Comparison of ENCODE assay signal across 15 cellular contexts in genomic region chr15:22851513-22851912, GRCh38. TPM values are rescaled to one million over a fixed set of nuclear protein-coding genes. Genes with fewer than 3 reads are reported as not detected.
DNase-seq lines count a peak whose midpoint lies in the region; TF ChIP-seq lines count a peak whose summit lies in the region.
"Had no signal": no experiment of that assay in that cellular context is flagged by ENCODE, and none has a peak within 500 bp of the region (broad histone marks: within the 10 kb centered on the region; RNA-seq: fewer than 3 reads in every experiment).

No MANE protein-coding gene starts in this region.

- H3K4me1 Mint-ChIP-seq in activated CD4-positive, alpha-beta memory T cell treated with anti-CD3 and anti-CD28 coated beads, Interleukin-2, amount 10 ng/mL, durations not matched to agents 7 days and 5 days: peaks cover 22% of the 10 kb centered on the region
- peaks cover 37% of the 10 kb centered on the region for H3K4me1 Mint-ChIP-seq in stimulated activated naive CD8-positive, alpha-beta T cell treated with anti-CD3 and anti-CD28 coated beads, Interleukin-15, Interleukin-2, amounts not matched to agents 100 ng/mL and 50 ng/mL, for 24 hours (ENCODE audit: low read depth)

- no peak overlapping the region for H3K4me3 Mint-ChIP-seq in activated CD4-positive, alpha-beta memory T cell treated with anti-CD3 and anti-CD28 coated beads, Interleukin-2, amount 10 ng/mL, durations not matched to agents 7 days and 5 days
- H3K4me3 Mint-ChIP-seq in stimulated activated naive CD8-positive, alpha-beta T cell treated with anti-CD3 and anti-CD28 coated beads, Interleukin-15, Interleukin-2, amounts not matched to agents 100 ng/mL and 50 ng/mL, for 24 hours: no peak overlapping the region
- H3K4me3 Mint-ChIP-seq: CD8-positive, alpha-beta memory T cell had no signal

- no peaks in the 10 kb centered on the region for H3K27me3 ChIP-seq in spleen (replicated peaks in 1 of 7)
- H3K27me3 ChIP-seq: BLaER1 had no signal

- CTCF ChIA-PET in activated CD4-positive, alpha-beta memory T cell treated with anti-CD3 and anti-CD28 coated beads, Interleukin-2, amount 10 ng/mL, durations not matched to agents 7 days and 5 days (lab: Charles Lee): interaction anchor here (1.6 kb wide), 1 partner anchor 15 kb away, joined by 5 read pairs; no protein-coding TSS in a partner anchor

- no peaks in the 10 kb centered on the region for H3K9me3 Mint-ChIP-seq in activated CD4-positive, alpha-beta memory T cell treated with anti-CD3 and anti-CD28 coated beads, Interleukin-2, amount 10 ng/mL, durations not matched to agents 7 days and 5 days
- H3K9me3 Mint-ChIP-seq in stimulated activated naive CD8-positive, alpha-beta T cell treated with anti-CD3 and anti-CD28 coated beads, Interleukin-15, Interleukin-2, amounts not matched to agents 100 ng/mL and 50 ng/mL, for 24 hours: no peaks in the 10 kb centered on the region
- H3K9me3 Mint-ChIP-seq: CD8-positive, alpha-beta memory T cell had no signal

- H3K4me1 ChIP-seq in spleen: peaks cover 0 to 35% (median 7%) of the 10 kb centered on the region in 6 donors
- H3K4me1 ChIP-seq: BLaER1, Caco-2, HAP-1 had no signal

- peak; percentile 26 for DNase-seq in activated CD4-positive, alpha-beta T cell treated with anti-CD3 and anti-CD28 coated beads for 48 hours
- DNase-seq in activated CD4-positive, alpha-beta T cell treated with anti-CD3 and anti-CD28 coated beads, Interleukin-2, amount 50 U/mL, for 48 hours: no peak
- DNase-seq in stimulated activated CD4-positive, alpha-beta T cell treated with anti-CD3 and anti-CD28 coated beads, Interleukin-1b, Interleukin-23, amount 100 ng/mL, for 48 hours: peak; percentile 22
- no peak for DNase-seq in stimulated activated CD4-positive, alpha-beta T cell treated with anti-CD3 and anti-CD28 coated beads, Interleukin-4, amount 100 ng/mL, for 4 hours
- DNase-seq in activated CD4-positive, alpha-beta memory T cell treated with anti-CD3 and anti-CD28 coated beads, Interleukin-2, amount 10 ng/mL, durations not matched to agents 7 days and 5 days: no peak
- DNase-seq in DMS 273 (lab: John Stamatoyannopoulos, UW; ENCODE audit: unreplicated experiment) (no peak), spleen (no peak)
- DNase-seq: 8988T; AML-193; Caco-2; CD8-positive, alpha-beta memory T cell; DMS 273 treated with DMSO at 0.1 percent for 48 hours had no signal

- peaks cover 5 to 100% (median 83%) of the 10 kb centered on the region in 6 donors for H3K36me3 ChIP-seq in spleen

- WGBS in spleen, 5 donors: 85 to 91% (median 88%) methylated on average over 4 of the region's 4 CpGs

- TF ChIP-seq POLR2A in spleen (IDR thresholded peaks at IDR 0.05): no peak

- POLR2A ChIA-PET in activated CD4-positive, alpha-beta memory T cell treated with anti-CD3 and anti-CD28 coated beads, Interleukin-2, amount 10 ng/mL, durations not matched to agents 7 days and 5 days (lab: Charles Lee): interaction anchor here (1.0 kb wide), 1 partner anchor 11 kb away, joined by 3 read pairs; no protein-coding TSS in a partner anchor

- peak overlapping the region; percentile 2 for H3K27ac Mint-ChIP-seq in activated CD4-positive, alpha-beta memory T cell treated with anti-CD3 and anti-CD28 coated beads, Interleukin-2, amount 10 ng/mL, durations not matched to agents 7 days and 5 days
- peak overlapping the region; percentile 68 for H3K27ac Mint-ChIP-seq in stimulated activated naive CD8-positive, alpha-beta T cell treated with anti-CD3 and anti-CD28 coated beads, Interleukin-15, Interleukin-2, amounts not matched to agents 100 ng/mL and 50 ng/mL, for 24 hours

- intact Hi-C loops in spleen (cut with DNase I; ENCODE audit: low total_unique reads): no loop called here

- peaks cover 40% of the 10 kb centered on the region for H3K36me3 Mint-ChIP-seq in activated CD4-positive, alpha-beta memory T cell treated with anti-CD3 and anti-CD28 coated beads, Interleukin-2, amount 10 ng/mL, durations not matched to agents 7 days and 5 days (ENCODE audit: low read depth)
- H3K36me3 Mint-ChIP-seq in stimulated activated naive CD8-positive, alpha-beta T cell treated with anti-CD3 and anti-CD28 coated beads, Interleukin-15, Interleukin-2, amounts not matched to agents 100 ng/mL and 50 ng/mL, for 24 hours (ENCODE audit: low read depth): peaks cover 63% of the 10 kb centered on the region

- no peaks in the 10 kb centered on the region for H3K9me3 ChIP-seq in spleen
- H3K9me3 ChIP-seq: BLaER1, Caco-2, HAP-1 had no signal

- no peaks in the 10 kb centered on the region for H3K27me3 Mint-ChIP-seq in activated CD4-positive, alpha-beta memory T cell treated with anti-CD3 and anti-CD28 coated beads, Interleukin-2, amount 10 ng/mL, durations not matched to agents 7 days and 5 days
- H3K27me3 Mint-ChIP-seq in stimulated activated naive CD8-positive, alpha-beta T cell treated with anti-CD3 and anti-CD28 coated beads, Interleukin-15, Interleukin-2, amounts not matched to agents 100 ng/mL and 50 ng/mL, for 24 hours: no peaks in the 10 kb centered on the region
- H3K27me3 Mint-ChIP-seq: CD8-positive, alpha-beta memory T cell had no signal

- no peak overlapping the region for H3K27ac ChIP-seq in spleen
- H3K27ac ChIP-seq: BLaER1 had no signal

- no peak for TF ChIP-seq CTCF in spleen (IDR thresholded peaks at IDR 0.05 in 8 of 11, conservative IDR thresholded peaks at IDR 0.05 in 3 of 11)

- H3K4me3 ChIP-seq in spleen: no peak overlapping the region
- H3K4me3 ChIP-seq: BLaER1, HAP-1 had no signal

RNA-seq across cellular contexts. Expression of gene NIPA2, which starts 13.0 kb away (rescaled TPM):
- 10 to 100 TPM; 47.1 to 49.9 TPM for total RNA-seq in activated CD4-positive, alpha-beta memory T cell treated with anti-CD3 and anti-CD28 coated beads, Interleukin-2, amount 10 ng/mL, durations not matched to agents 7 days and 5 days
- total RNA-seq in spleen: 10 to 100 TPM; 46.1 to 91.4 (median 61.0) TPM
- polyA plus RNA-seq in spleen: 10 to 100 TPM; 18.4 to 23.1 (median 20.2) TPM

Comparison
In these comparisons a context has a peak if more than half of its experiments do, and no peak if none do; other contexts are left out.
1. DNase-seq: peak in activated CD4-positive, alpha-beta T cell treated with anti-CD3 and anti-CD28 coated beads for 48 hours (single experiment) and stimulated activated CD4-positive, alpha-beta T cell treated with anti-CD3 and anti-CD28 coated beads, Interleukin-1b, Interleukin-23, amount 100 ng/mL, for 48 hours (single experiment); none in activated CD4-positive, alpha-beta T cell treated with anti-CD3 and anti-CD28 coated beads, Interleukin-2, amount 50 U/mL, for 48 hours (0 of 2), stimulated activated CD4-positive, alpha-beta T cell treated with anti-CD3 and anti-CD28 coated beads, Interleukin-4, amount 100 ng/mL, for 4 hours (0 of 2), activated CD4-positive, alpha-beta memory T cell treated with anti-CD3 and anti-CD28 coated beads, Interleukin-2, amount 10 ng/mL, durations not matched to agents 7 days and 5 days (single experiment), DMS 273 (single experiment) and spleen (single experiment).